In genomic region chr2:190822038-190822437, GRCh38 we compare ENCODE assay signal across 24 cellular contexts.
"Had no signal": no experiment of that assay in that cellular context is flagged by ENCODE, and none has a peak within 500 bp of the region (broad histone marks: within the 10 kb centered on the region; RNA-seq: fewer than 3 reads in every experiment).

No MANE protein-coding gene starts in this region.

- H3K4me1 ChIP-seq: esophagus squamous epithelium, psoas muscle, spleen, testis, tibial artery had no signal

- H3K27ac ChIP-seq: esophagus squamous epithelium, gastroesophageal sphincter, heart left ventricle, hepatocyte, psoas muscle, skin epidermis, spleen, testis, tibial artery had no signal

- H3K36me3 ChIP-seq: esophagus squamous epithelium, gastroesophageal sphincter, heart left ventricle, spleen, tibial artery had no signal

- ATAC-seq: effector memory CD8-positive, alpha-beta T cell; gastroesophageal sphincter; heart left ventricle; left lobe of liver; mucosa of descending colon; natural killer cell treated with Interleukin-12 subunit alpha and Interleukin-12 subunit beta and Interleukin-15 and Interleukin-18, amount 100 ng/mL, for 72 hours; psoas muscle; right cardiac atrium; stimulated activated memory B cell treated with anti-CD40 and anti-IgM and Interleukin-4, amounts not matched to agents 10 μg/mL and 1 μg/mL and 100 μg/mL, for 72 hours; stimulated activated naive CD8-positive, alpha-beta T cell treated with anti-CD3 and anti-CD28 coated beads, Interleukin-15, Interleukin-2, amounts not matched to agents 100 U/mL and 50 U/mL, for 24 hours had no signal

- H3K4me3 ChIP-seq: esophagus squamous epithelium, gastroesophageal sphincter, heart left ventricle, hepatocyte, lung, mucosa of descending colon, psoas muscle, skin epidermis, spleen, testis, tibial artery had no signal

- H3K9me3 ChIP-seq: esophagus squamous epithelium, gastroesophageal sphincter, mucosa of descending colon, psoas muscle, testis, tibial artery had no signal

- H3K27me3 ChIP-seq: esophagus squamous epithelium, gastroesophageal sphincter, heart left ventricle, hepatocyte, spleen, testis, tibial artery had no signal

- DNase-seq: cortex of kidney; effector memory CD8-positive, alpha-beta T cell; erythroblast; esophagus squamous epithelium; heart left ventricle; kidney; mesenchymal stem cell; mucosa of descending colon; naive B cell; psoas muscle; right cardiac atrium; spleen; stimulated activated CD4-positive, alpha-beta T cell treated with anti-CD3 and anti-CD28 coated beads, Interleukin-4, amount 100 ng/mL, for 4 hours; stimulated activated naive CD8-positive, alpha-beta T cell treated with anti-CD3 and anti-CD28 coated beads, Interleukin-15, Interleukin-2, amounts not matched to agents 100 U/mL and 50 U/mL, for 24 hours; substantia nigra; testis; tibial artery had no signal
